8 cellular contexts compared by ENCODE assay signal in the genomic region with DNA sequence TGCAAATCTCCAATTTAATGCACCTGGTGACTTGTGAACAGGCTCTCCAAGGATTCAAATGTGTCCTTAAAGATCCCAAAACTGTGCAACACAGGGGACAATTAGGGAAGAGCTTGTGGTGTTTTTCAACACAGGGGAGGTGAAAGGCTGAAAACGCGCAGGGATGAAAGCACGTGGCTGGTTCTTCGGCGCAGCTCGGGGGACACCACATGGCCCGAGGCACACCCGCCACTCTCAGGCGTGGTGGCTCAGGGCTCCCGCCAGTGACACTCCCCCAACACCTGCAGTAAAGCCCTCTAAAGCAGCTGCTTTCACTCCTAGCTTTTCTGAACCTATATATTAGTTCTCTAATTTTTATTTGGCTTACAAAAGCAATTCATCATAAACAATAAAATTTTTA.
"Had no signal": no experiment of that assay in that cellular context is flagged by ENCODE, and none has a peak within 500 bp of the region (broad histone marks: within the 10 kb centered on the region; RNA-seq: fewer than 3 reads in every experiment).

No MANE protein-coding gene starts in this region.

- H3K4me1 ChIP-seq: HAP-1 had no signal

- H3K9me3 ChIP-seq: HAP-1 had no signal

- ATAC-seq: HCT116, HepG2 had no signal

- H3K27ac ChIP-seq: GM23248, HL-60 had no signal

- DNase-seq: GM23248, GOT3, HFFc6, KBM-7 had no signal

- H3K36me3 ChIP-seq: HAP-1 had no signal

- H3K4me3 ChIP-seq: GM23248, HAP-1 had no signal
